9 cellular contexts compared by ENCODE assay signal in the genomic region with DNA sequence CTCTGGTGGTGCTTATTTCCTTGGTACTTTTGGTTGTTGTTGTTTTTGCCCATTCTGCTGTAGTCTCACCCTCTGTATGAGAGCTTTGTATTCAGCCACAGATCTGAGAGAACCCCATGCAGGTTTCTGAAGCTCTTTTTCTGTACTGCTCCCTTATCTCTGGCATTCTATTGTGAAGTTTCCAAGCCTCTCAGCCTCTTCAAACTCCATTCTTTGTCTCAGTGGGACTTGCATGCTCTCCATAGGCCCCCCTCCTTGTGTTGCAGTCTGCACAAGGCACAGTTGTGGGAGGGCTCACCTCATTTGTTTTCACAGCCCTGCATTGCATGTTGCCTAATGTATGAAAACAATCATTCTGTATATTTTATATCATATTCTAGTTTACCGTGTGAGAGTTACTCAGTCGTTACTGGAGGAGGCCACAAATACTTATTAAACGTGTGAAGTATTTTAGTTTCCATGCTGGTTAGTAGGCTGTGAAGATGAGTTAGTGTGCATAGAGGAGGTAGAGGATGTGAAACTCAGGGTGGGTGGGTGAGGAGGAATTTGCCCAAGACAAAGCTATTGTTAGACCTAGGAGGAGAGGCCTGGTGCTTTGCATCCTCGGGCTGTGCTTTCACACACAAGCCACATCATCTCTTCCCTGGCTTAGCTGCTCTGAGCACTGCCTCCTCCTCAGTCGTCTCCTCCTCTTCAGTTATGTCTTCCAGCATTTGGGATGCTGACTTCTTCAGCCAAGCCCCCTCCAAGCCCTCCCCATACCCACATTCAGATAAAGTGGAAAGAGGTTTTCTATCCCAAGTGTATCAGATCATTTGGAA. TPM values are rescaled to one million over a fixed set of nuclear protein-coding genes. Genes with fewer than 3 reads are reported as not detected.
DNase-seq lines count a peak whose midpoint lies in the region; ATAC-seq and TF ChIP-seq lines count a peak whose summit lies in the region.
"Had no signal": no experiment of that assay in that cellular context is flagged by ENCODE, and none has a peak within 500 bp of the region (broad histone marks: within the 10 kb centered on the region; RNA-seq: fewer than 3 reads in every experiment).

No MANE protein-coding gene starts in this region.

- TF ChIP-seq CTCF in Caco-2 (IDR thresholded peaks at IDR 0.05; ENCODE audit: insufficient read depth in 1 of 2, low read depth in 1 of 2, low read length in 1 of 2, severe bottlenecking in 1 of 2, unreplicated experiment in 1 of 2) (no peak), foreskin fibroblast (IDR thresholded peaks at IDR 0.05; ENCODE audit: low read depth, low read length) (no peak)

- CTCF ChIA-PET in activated CD8-positive, alpha-beta T cell treated with anti-CD3 and anti-CD28 coated beads, Interleukin-2, amount 10 ng/mL, durations not matched to agents 7 days and 5 days (lab: Charles Lee): interaction anchor here (0.7 to 16.1 kb wide), 12 partner anchors 9 to 550 kb away, joined by 3 to 528 read pairs (median 5); partner anchors contain the start of genes ATP5PB, CHI3L2, DENND2D and WDR77
- CTCF ChIA-PET in Caco-2 (lab: Charles Lee): interaction anchor here (1.4 kb wide), 1 partner anchor 114 kb away, joined by 3 read pairs; no protein-coding TSS in a partner anchor

- no TSS peak for BruUV-seq in Caco-2 (replicated peaks; lab: Mats Ljungman, UMichigan)

- peak; percentile 26 for ATAC-seq in HG03139 (IDR thresholded peaks at IDR 0.05; ENCODE audit: unreplicated experiment)
- peak; percentile 4 for ATAC-seq in activated CD8-positive, alpha-beta T cell treated with anti-CD3 and anti-CD28 coated beads, Interleukin-2, amount 10 ng/mL, durations not matched to agents 7 days and 5 days

- no peaks in the 10 kb centered on the region for H3K9me3 ChIP-seq in Caco-2

- peaks cover 29% of the 10 kb centered on the region for H3K4me1 ChIP-seq in Caco-2

- H3K4me3 ChIP-seq in Caco-2 (ENCODE audit: low read depth, low read length) (no peak overlapping the region), foreskin fibroblast (ENCODE audit: low read depth in 1 of 2, low read length in 2 of 2) (no peak overlapping the region)

- H3K27me3 ChIP-seq in Caco-2 (replicated peaks; ENCODE audit: control insufficient read depth, insufficient read depth, low read length): no peaks in the 10 kb centered on the region

- peak overlapping the region; percentile 53 for H3K4me3 Mint-ChIP-seq in activated CD8-positive, alpha-beta T cell treated with anti-CD3 and anti-CD28 coated beads, Interleukin-2, amount 10 ng/mL, durations not matched to agents 7 days and 5 days
- H3K4me3 Mint-ChIP-seq in Caco-2 (ENCODE audit: unreplicated experiment): no peak overlapping the region

- intact Hi-C loops in Caco-2 (cut with micrococcal nuclease; ENCODE audit: unreplicated experiment): loop anchor here (5.0 kb wide), 1 partner anchor 128 kb away; no protein-coding TSS in a partner anchor

- H3K36me3 Mint-ChIP-seq in activated CD8-positive, alpha-beta T cell treated with anti-CD3 and anti-CD28 coated beads, Interleukin-2, amount 10 ng/mL, durations not matched to agents 7 days and 5 days (ENCODE audit: low read depth): peaks cover 9% of the 10 kb centered on the region
- peaks cover 9% of the 10 kb centered on the region for H3K36me3 Mint-ChIP-seq in Caco-2 (ENCODE audit: insufficient read depth, unreplicated experiment)

- DNase-seq in activated CD8-positive, alpha-beta memory T cell treated with anti-CD3 and anti-CD28 coated beads for 24 hours: peak; percentile 78
- DNase-seq in activated CD8-positive, alpha-beta memory T cell treated with anti-CD3 and anti-CD28 coated beads, Interleukin-2, amount 50 U/mL, for 4 hours: no peak
- peak; percentile 60 for DNase-seq in activated CD8-positive, alpha-beta T cell treated with anti-CD3 and anti-CD28 coated beads, Interleukin-2, amount 10 ng/mL, durations not matched to agents 7 days and 5 days
- DNase-seq in stimulated activated CD4-positive, alpha-beta T cell treated with anti-CD3 and anti-CD28 coated beads, Interleukin-1b, Interleukin-23, amount 100 ng/mL, for 48 hours: peak; percentile 72
- DNase-seq in Caco-2 (no peak), foreskin fibroblast (no peak), mucosa of gallbladder (ENCODE audit: low spot score) (no peak)

- no peaks in the 10 kb centered on the region for H3K9me3 Mint-ChIP-seq in activated CD8-positive, alpha-beta T cell treated with anti-CD3 and anti-CD28 coated beads, Interleukin-2, amount 10 ng/mL, durations not matched to agents 7 days and 5 days (ENCODE audit: insufficient read depth)
- H3K9me3 Mint-ChIP-seq in Caco-2 (ENCODE audit: unreplicated experiment): no peaks in the 10 kb centered on the region

- POLR2A ChIA-PET in activated CD8-positive, alpha-beta T cell treated with anti-CD3 and anti-CD28 coated beads, Interleukin-2, amount 10 ng/mL, durations not matched to agents 7 days and 5 days (lab: Charles Lee): interaction anchor here (0.8 to 11.0 kb wide), 7 partner anchors 13 to 344 kb away, joined by 4 to 570 read pairs (median 5); partner anchors contain the start of genes CEPT1, DENND2D and DRAM2
- POLR2A ChIA-PET in Caco-2 (lab: Charles Lee): no interaction called here

- no peaks in the 10 kb centered on the region for H3K36me3 ChIP-seq in Caco-2 (ENCODE audit: control insufficient read depth, insufficient read depth, low read length)

- peaks cover 93% of the 10 kb centered on the region for H3K4me1 Mint-ChIP-seq in activated CD8-positive, alpha-beta T cell treated with anti-CD3 and anti-CD28 coated beads, Interleukin-2, amount 10 ng/mL, durations not matched to agents 7 days and 5 days (ENCODE audit: low read depth)
- H3K4me1 Mint-ChIP-seq in Caco-2 (ENCODE audit: low read depth, unreplicated experiment): peaks cover 38% of the 10 kb centered on the region

- H3K27ac Mint-ChIP-seq in activated CD8-positive, alpha-beta T cell treated with anti-CD3 and anti-CD28 coated beads, Interleukin-2, amount 10 ng/mL, durations not matched to agents 7 days and 5 days: peak overlapping the region; percentile 89
- no peak overlapping the region for H3K27ac Mint-ChIP-seq in Caco-2 (ENCODE audit: unreplicated experiment)

- H3K27me3 Mint-ChIP-seq in activated CD8-positive, alpha-beta T cell treated with anti-CD3 and anti-CD28 coated beads, Interleukin-2, amount 10 ng/mL, durations not matched to agents 7 days and 5 days (ENCODE audit: low read depth): no peaks in the 10 kb centered on the region
- H3K27me3 Mint-ChIP-seq in Caco-2 (ENCODE audit: insufficient read depth, unreplicated experiment): no peaks in the 10 kb centered on the region

RNA-seq across cellular contexts. Expression of gene CHI3L2, which starts 7.8 kb away (rescaled TPM):
- total RNA-seq in activated CD8-positive, alpha-beta T cell treated with anti-CD3 and anti-CD28 coated beads, Interleukin-2, amount 10 ng/mL, durations not matched to agents 7 days and 5 days: 10 to 100 TPM; 23.8 to 27.0 TPM
- total RNA-seq in Caco-2 (2022) (not detected in 2 replicates), mucosa of gallbladder (2.8 TPM)
- total RNA-seq: glomerular endothelial cell had no signal

RNA-seq across cellular contexts. Expression of gene DENND2D, which starts 19.2 kb away (rescaled TPM):
- 100 to 1,000 TPM; 262 to 275 TPM for total RNA-seq in activated CD8-positive, alpha-beta T cell treated with anti-CD3 and anti-CD28 coated beads, Interleukin-2, amount 10 ng/mL, durations not matched to agents 7 days and 5 days
- 20.4 and 23.2 TPM in 2 replicates for total RNA-seq in Caco-2 (2022)
- total RNA-seq in mucosa of gallbladder: 42.8 TPM

Comparison
In these comparisons a context has a peak if more than half of its experiments do, and no peak if none do; other contexts are left out.
1. DNase-seq: peak in activated CD8-positive, alpha-beta memory T cell treated with anti-CD3 and anti-CD28 coated beads for 24 hours (single experiment), activated CD8-positive, alpha-beta T cell treated with anti-CD3 and anti-CD28 coated beads, Interleukin-2, amount 10 ng/mL, durations not matched to agents 7 days and 5 days (single experiment) and stimulated activated CD4-positive, alpha-beta T cell treated with anti-CD3 and anti-CD28 coated beads, Interleukin-1b, Interleukin-23, amount 100 ng/mL, for 48 hours (single experiment); none in activated CD8-positive, alpha-beta memory T cell treated with anti-CD3 and anti-CD28 coated beads, Interleukin-2, amount 50 U/mL, for 4 hours (single experiment), Caco-2 (0 of 2), foreskin fibroblast (0 of 2) and mucosa of gallbladder (single experiment).